ENCODE assay signal across 8 cellular contexts in genomic region chr7:140625908-140626868, GRCh38. TPM values are rescaled to one million over a fixed set of nuclear protein-coding genes. Genes with fewer than 3 reads are reported as not detected.
DNase-seq lines count a peak whose midpoint lies in the region; ATAC-seq lines count a peak whose summit lies in the region.

No MANE protein-coding gene starts in this region.

- ATAC-seq in GM21360 (IDR thresholded peaks at IDR 0.05; ENCODE audit: unreplicated experiment), result no peak
- no peak for ATAC-seq in GM18867 (IDR thresholded peaks at IDR 0.05; ENCODE audit: unreplicated experiment)

- H3K4me1 ChIP-seq in esophagus (ENCODE audit: control insufficient read depth in 2 of 2, insufficient read depth in 2 of 2, low read length in 1 of 2), result peaks cover 2 to 6% of the 10 kb centered on the region in 2 donors

- 45 to 56% methylated on average over 17 of the region's 17 CpGs for WGBS in esophagus, 2 donors

- H3K27ac ChIP-seq in esophagus (ENCODE audit: low read depth in 2 of 2, low read length in 1 of 2), result peak overlapping the region; percentile 45 to 50

- H3K4me3 ChIP-seq in esophagus (ENCODE audit: low read depth in 1 of 2, low read length in 2 of 2), result no peak overlapping the region

- no peaks in the 10 kb centered on the region for H3K36me3 ChIP-seq in esophagus (ENCODE audit: control insufficient read depth in 2 of 2, insufficient read depth in 2 of 2, low read length in 1 of 2)

- no peaks in the 10 kb centered on the region for H3K9me3 ChIP-seq in esophagus (ENCODE audit: control insufficient read depth in 2 of 2, insufficient read depth in 1 of 2, low read depth in 1 of 2, low read length in 1 of 2)

- DNase-seq in DMS 273 treated with DMSO at 0.1 percent for 48 hours (lab: John Stamatoyannopoulos, UW) (peak; percentile 50), NCI-H774 (lab: John Stamatoyannopoulos, UW) (peak; percentile 46), mucosa of gallbladder (ENCODE audit: low spot score) (peak; percentile 85), GDM1 (lab: John Stamatoyannopoulos, UW) (no peak), AML-193 (lab: John Stamatoyannopoulos, UW) (no peak)

- H3K27me3 ChIP-seq in esophagus (ENCODE audit: control insufficient read depth in 1 of 2, insufficient read depth in 2 of 2, low read length in 2 of 2), result no peaks in the 10 kb centered on the region

RNA-seq across cellular contexts. Expression of gene DENND2A, which starts 14.4 kb away (rescaled TPM):
- polyA plus RNA-seq in esophagus, result 1 to 10 TPM; 1.2 to 1.5 TPM
- 14.0 TPM for total RNA-seq in mucosa of gallbladder

RNA-seq across cellular contexts. Expression of gene ADCK2, which starts 46.6 kb away (rescaled TPM):
- polyA plus RNA-seq in esophagus, result 10 to 100 TPM in 1 of 2 donors, 1 to 10 TPM in 1; 9.2 to 14.8 TPM
- 22.4 TPM for total RNA-seq in mucosa of gallbladder

Comparison
In these comparisons a context has a peak if more than half of its experiments do, and no peak if none do; other contexts are left out.
1. DNase-seq: peak in DMS 273 treated with DMSO at 0.1 percent for 48 hours (single experiment), NCI-H774 (single experiment) and mucosa of gallbladder (single experiment); none in GDM1 (single experiment) and AML-193 (0 of 2).